In genomic region chrX:69068295-69069085, GRCh38 we compare ENCODE assay signal across 21 cellular contexts.
"Had no signal": no experiment of that assay in that cellular context is flagged by ENCODE, and none has a peak within 500 bp of the region (broad histone marks: within the 10 kb centered on the region; RNA-seq: fewer than 3 reads in every experiment).

No MANE protein-coding gene starts in this region.

- H3K4me3 Mint-ChIP-seq: activated naive CD8-positive, alpha-beta T cell; activated T-cell treated with anti-CD3 and anti-CD28 coated beads, Interleukin-2, amount 50 U/mL, for 4 hours; T-helper 1 cell treated with Interleukin-12 subunit alpha and Interleukin-12 subunit beta and Interleukin-4 antibody, amounts not matched to agents 30 μg/mL and 1 μg/mL, for 36 hours; type B pancreatic cell had no signal

- H3K27ac ChIP-seq: breast epithelium, colonic mucosa, heart left ventricle, prostate gland, testis had no signal

- H3K4me3 ChIP-seq: breast epithelium, colonic mucosa, heart left ventricle, mucosa of descending colon, prostate gland, testis had no signal

- H3K36me3 Mint-ChIP-seq: activated naive CD8-positive, alpha-beta T cell; type B pancreatic cell had no signal

- H3K27me3 Mint-ChIP-seq: activated naive CD8-positive, alpha-beta T cell; type B pancreatic cell had no signal

- H3K9me3 Mint-ChIP-seq: activated T-cell treated with anti-CD3 and anti-CD28 coated beads, Interleukin-2, amount 50 U/mL, for 4 hours; activated T-helper 2 cell treated with anti-CD3 and anti-CD28 coated beads, Interferon-gamma antibody, Interleukin-2, Interleukin-4, amounts not matched to agents 10 μg/mL and 5 μg/mL and 100 μg/mL, durations not matched to agents 14 hours and 24 hours and 36 hours; T-helper 1 cell treated with Interleukin-12 subunit alpha and Interleukin-12 subunit beta and Interleukin-4 antibody, amounts not matched to agents 30 μg/mL and 1 μg/mL, for 36 hours; type B pancreatic cell had no signal

- H3K27ac Mint-ChIP-seq: activated naive CD8-positive, alpha-beta T cell; activated T-helper 2 cell treated with anti-CD3 and anti-CD28 coated beads, Interferon-gamma antibody, Interleukin-2, Interleukin-4, amounts not matched to agents 10 μg/mL and 5 μg/mL and 100 μg/mL, durations not matched to agents 14 hours and 24 hours and 36 hours; T-helper 1 cell treated with Interleukin-12 subunit alpha and Interleukin-12 subunit beta and Interleukin-4 antibody, amounts not matched to agents 30 μg/mL and 1 μg/mL, for 36 hours; type B pancreatic cell had no signal

- ATAC-seq: activated T-cell treated with anti-CD3 and anti-CD28 coated beads, Interleukin-2, amount 50 U/mL, for 4 hours; heart left ventricle; left cardiac atrium; mucosa of descending colon had no signal

- DNase-seq: activated CD4-positive, alpha-beta T cell treated with anti-CD3 and anti-CD28 coated beads for 4 hours; activated CD4-positive, alpha-beta T cell treated with anti-CD3 and anti-CD28 coated beads, Interleukin-2, amount 50 U/mL, for 48 hours; activated CD4-positive, CD25-positive, alpha-beta regulatory T cell; activated CD8-positive, alpha-beta memory T cell treated with anti-CD3 and anti-CD28 coated beads, Interleukin-2, amount 50 U/mL, for 48 hours; activated naive CD4-positive, alpha-beta T cell; activated T-cell treated with anti-CD3 and anti-CD28 coated beads, Interleukin-2, amount 50 U/mL, for 4 hours; colonic mucosa; heart left ventricle; left cardiac atrium; mesenchymal stem cell; mucosa of descending colon; occipital lobe; stimulated activated CD4-positive, alpha-beta T cell treated with anti-CD3 and anti-CD28 coated beads, Interleukin-12 subunit alpha, Interleukin-12 subunit beta, amount 100 ng/mL, for 4 hours; stimulated activated CD4-positive, alpha-beta T cell treated with anti-CD3 and anti-CD28 coated beads, Interleukin-4, amount 100 ng/mL, for 4 hours; testis had no signal
